8 cellular contexts compared by ENCODE assay signal in the genomic region with DNA sequence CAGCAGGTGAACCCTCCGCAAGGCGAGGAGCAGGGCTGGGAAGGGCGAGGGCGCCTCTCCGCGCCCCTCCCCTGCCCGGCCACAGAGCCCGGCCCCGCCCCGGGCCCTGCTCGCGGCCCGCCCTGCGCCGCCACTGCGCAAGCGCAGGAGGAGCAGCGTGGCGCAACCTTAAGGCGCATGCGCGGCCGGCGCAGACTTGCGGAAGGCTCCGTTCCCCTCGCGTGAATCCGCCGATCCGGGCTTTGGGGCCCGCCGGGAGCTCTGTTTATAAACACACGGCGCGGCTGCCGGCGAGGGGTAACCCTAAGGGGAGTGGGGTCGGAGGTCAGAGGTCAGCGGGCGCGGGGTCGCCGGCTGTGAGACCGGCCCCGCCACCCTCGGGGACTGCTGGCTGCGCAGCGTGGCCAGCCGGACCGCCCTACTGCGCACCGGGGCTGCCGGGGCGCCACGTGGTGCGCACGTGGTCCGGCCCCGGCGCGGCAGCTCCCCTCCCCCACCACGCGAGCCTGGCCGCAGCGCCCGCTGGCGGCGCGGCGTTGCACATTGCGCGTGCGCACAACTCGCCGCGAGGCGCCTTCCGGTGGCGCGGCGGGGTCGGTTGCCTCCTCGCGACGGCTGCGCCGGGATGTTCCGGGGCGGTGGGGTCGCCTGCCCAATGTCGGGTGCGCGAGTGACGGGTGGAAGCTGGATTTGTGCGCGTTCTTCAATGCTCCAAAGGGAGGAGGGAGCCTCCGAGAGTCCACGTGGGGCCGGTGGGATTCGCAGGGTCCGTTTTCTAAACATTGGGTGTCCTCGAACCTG. TPM values are rescaled to one million over a fixed set of nuclear protein-coding genes. Genes with fewer than 3 reads are reported as not detected.
A peak's percentile ranks its signal among the peaks of the same experiment; 100 is the strongest.
DNase-seq lines count a peak whose midpoint lies in the region; ATAC-seq and TF ChIP-seq lines count a peak whose summit lies in the region.

No MANE protein-coding gene starts in this region.

- H3K9ac ChIP-seq in SU-DHL-6 (ENCODE audit: low read length) (peak overlapping the region; percentile 65), adipocyte (ENCODE audit: low read length) (peak overlapping the region; percentile 97)

- H3K9me2 ChIP-seq in SU-DHL-6 (replicated peaks; ENCODE audit: insufficient read depth, low read length), result no peaks in the 10 kb centered on the region

- DNase-seq in NCI-H1048 (lab: John Stamatoyannopoulos, UW), result peak; percentile 84
- peak; percentile 98 for DNase-seq in adipocyte (ENCODE audit: low read depth)
- DNase-seq in left cardiac atrium, result peak; percentile 96
- DNase-seq in pulmonary artery endothelial cell (ENCODE audit: low read depth, low spot score), result peak; percentile 63
- DNase-seq in uterus, result peak; percentile 96 to 98

- peak overlapping the region; percentile 67 for H3K4me2 ChIP-seq in SU-DHL-6 (ENCODE audit: low read depth, low read length, poor library complexity, severe bottlenecking)

- H3K4me1 ChIP-seq in adipocyte (ENCODE audit: control insufficient read depth, insufficient read depth, low read length), result peaks cover 13% of the 10 kb centered on the region
- no peaks in the 10 kb centered on the region for H3K4me1 ChIP-seq in uterus

- H3K4me3 ChIP-seq in SU-DHL-6 (ENCODE audit: insufficient read depth, low read length, poor library complexity, severe bottlenecking) (peak overlapping the region; percentile 82), adipocyte (ENCODE audit: low read length) (peak overlapping the region; percentile 88), uterus (peak overlapping the region; percentile 52 to 57)

- H3K27ac ChIP-seq in SU-DHL-6 (ENCODE audit: low read depth, low read length) (peak overlapping the region; percentile 53), uterus (peak overlapping the region; percentile 81 to 85)

- no peaks in the 10 kb centered on the region for H4K20me1 ChIP-seq in SU-DHL-6 (ENCODE audit: low read depth, low read length)

- H3K79me2 ChIP-seq in SU-DHL-6 (ENCODE audit: insufficient read depth, low read length), result no peaks in the 10 kb centered on the region

- H3K27me3 ChIP-seq in SU-DHL-6 (ENCODE audit: low read length) (no peaks in the 10 kb centered on the region), adipocyte (replicated peaks; ENCODE audit: control insufficient read depth, insufficient read depth, low read length) (no peaks in the 10 kb centered on the region), uterus (no peaks in the 10 kb centered on the region)

- intact Hi-C loops in left cardiac atrium (cut with DNase I), result loop anchor here in 1 of 2 donors (2.0 to 5.0 kb wide), 2 partner anchors 39 to 105 kb away; no protein-coding TSS in a partner anchor
- intact Hi-C loops in uterus (cut with DNase I; ENCODE audit: low total_unique reads), result loop anchor here (2.0 kb wide), 1 partner anchor 41 kb away; a partner anchor contains a TSS

- TF ChIP-seq CTCF in GM12873 (IDR thresholded peaks at IDR 0.05; ENCODE audit: insufficient read depth, low read depth, low read length, missing control alignments), result peak; percentile 54
- TF ChIP-seq CTCF in SU-DHL-6 (IDR thresholded peaks at IDR 0.05; ENCODE audit: insufficient read depth, low read length, poor library complexity, severe bottlenecking), result peak; percentile 21
- peak; percentile 28 to 81 (median 76) for TF ChIP-seq CTCF in uterus (IDR thresholded peaks at IDR 0.05)

- no peaks in the 10 kb centered on the region for H3K9me3 ChIP-seq in SU-DHL-6 (ENCODE audit: insufficient read depth, low read length)
- no peaks in the 10 kb centered on the region for H3K9me3 ChIP-seq in adipocyte (ENCODE audit: control insufficient read depth, low read length)
- no peaks in the 10 kb centered on the region for H3K9me3 ChIP-seq in uterus

- H3F3A ChIP-seq in SU-DHL-6 (ENCODE audit: insufficient read depth), result no peaks in the 10 kb centered on the region

- H3K36me3 ChIP-seq in SU-DHL-6 (ENCODE audit: low read length) (no peaks in the 10 kb centered on the region), adipocyte (ENCODE audit: control insufficient read depth, insufficient read depth, low read length, severe bottlenecking) (no peaks in the 10 kb centered on the region), uterus (no peaks in the 10 kb centered on the region)

- TF ChIP-seq POLR2A in uterus (IDR thresholded peaks at IDR 0.05), result peak; percentile 51 to 86

- peak overlapping the region; percentile 100 for H2AFZ ChIP-seq in SU-DHL-6 (ENCODE audit: low read depth, low read length, severe bottlenecking)

- ATAC-seq in HG02610 (IDR thresholded peaks at IDR 0.05; ENCODE audit: unreplicated experiment), result peak; percentile 78
- ATAC-seq in left cardiac atrium, result peak; percentile 97 to 98

RNA-seq across cellular contexts. Expression of a gene that starts 40.2 kb away (rescaled TPM):
- 10 to 100 TPM; 17.5 to 22.1 TPM for total RNA-seq in left cardiac atrium
- 24.9 and 33.3 TPM in 2 replicates for total RNA-seq in pulmonary artery endothelial cell
- total RNA-seq in uterus, result 10 to 100 TPM in 3 of 4 donors, 1 to 10 TPM in 1; 9.0 to 64.1 (median 21.5) TPM

Comparison
In these comparisons a context has a peak if more than half of its experiments do, and no peak if none do; other contexts are left out.
1. Peak in every context shown above with its lines: DNase-seq, ATAC-seq, H3K4me3 ChIP-seq and H3K27ac ChIP-seq.
2. CTCF ChIP-seq: peak in every context shown above with its lines; median percentile 76 in uterus; 54 in GM12873; 21 in SU-DHL-6.